9 cellular contexts compared by ENCODE assay signal in genomic region chr9:89187541-89187940, GRCh38. TPM values are rescaled to one million over a fixed set of nuclear protein-coding genes. Genes with fewer than 3 reads are reported as not detected.
"Had no signal": no experiment of that assay in that cellular context is flagged by ENCODE, and none has a peak within 500 bp of the region (broad histone marks: within the 10 kb centered on the region; RNA-seq: fewer than 3 reads in every experiment).

No MANE protein-coding gene starts in this region.

- H3K9me3 ChIP-seq: HAP-1 had no signal

- H2AFZ ChIP-seq: GM23248 had no signal

- H3K4me1 ChIP-seq: HAP-1 had no signal

- H3K36me3 ChIP-seq: HAP-1 had no signal

- H3K4me3 ChIP-seq: GM23248, HAP-1 had no signal

- H3K9ac ChIP-seq: GM23248 had no signal

- H3K27ac ChIP-seq: GM23248, HL-60 had no signal

- ATAC-seq: HCT116 had no signal

- DNase-seq: GM23248, GOT3, H7, HFFc6, KG1 had no signal

RNA-seq across cellular contexts. Expression of gene SHC3, which starts 8.9 kb away (rescaled TPM):
- polyA plus RNA-seq: IgD-negative memory B cell had no signal
